ENCODE assay signal across 8 cellular contexts in the genomic region with DNA sequence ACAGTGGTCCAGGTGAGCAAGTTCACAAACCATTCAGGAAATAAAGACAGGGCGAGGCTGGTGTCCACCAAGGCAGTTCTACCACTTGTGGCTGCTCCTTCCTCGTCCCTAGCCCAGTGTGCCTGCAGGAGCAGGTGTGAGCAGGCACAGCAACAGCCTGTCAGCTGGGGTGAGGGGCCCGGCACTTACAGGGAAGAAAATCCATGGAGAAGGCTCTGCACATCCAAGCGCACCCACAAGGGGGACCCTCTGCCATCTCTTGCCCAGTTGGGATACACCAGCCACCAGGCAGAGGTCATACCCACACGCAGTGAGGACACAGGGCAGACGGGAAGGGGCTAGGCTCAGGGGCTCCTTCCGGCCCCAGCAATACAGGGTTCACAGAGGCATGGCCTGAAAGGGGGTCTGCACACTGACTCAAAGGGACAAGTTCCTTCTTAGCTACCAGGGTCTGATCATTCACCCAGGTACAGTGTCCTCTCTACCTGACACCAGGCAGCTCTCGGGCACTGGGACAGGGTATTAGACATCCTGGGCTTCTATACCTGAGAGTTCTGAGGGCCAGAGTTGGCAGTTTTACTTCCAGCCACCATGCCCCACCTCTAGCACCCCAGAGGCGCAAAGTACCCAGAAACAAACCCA. TPM values are rescaled to one million over a fixed set of nuclear protein-coding genes. Genes with fewer than 3 reads are reported as not detected.
DNase-seq lines count a peak whose midpoint lies in the region; ATAC-seq and TF ChIP-seq lines count a peak whose summit lies in the region.

No MANE protein-coding gene starts in this region.

- peak overlapping the region; percentile 61; the same call in 1 of the 2 replicates for H3K27ac Mint-ChIP-seq in WTC11

- H3K4me3 Mint-ChIP-seq in WTC11: no peak overlapping the region

- ATAC-seq in WTC11 (peak; percentile 94), GM19328 (IDR thresholded peaks at IDR 0.05; ENCODE audit: unreplicated experiment) (no peak)

- intact Hi-C loops in prostate gland (cut with DNase I): no loop called here

- no peaks in the 10 kb centered on the region for H3K27me3 Mint-ChIP-seq in WTC11 (ENCODE audit: low read depth)

- 56% methylated on average over 9 of the region's 9 CpGs for WGBS in prostate gland

- H3K27ac ChIP-seq in cardiac muscle cell (peak overlapping the region; percentile 58), prostate gland (no peak overlapping the region)

- TF ChIP-seq CTCF in WTC11 (IDR thresholded peaks at IDR 0.05): peak; percentile 71
- peak; percentile 59 for TF ChIP-seq CTCF in cardiac muscle cell (IDR thresholded peaks at IDR 0.05; ENCODE audit: low read depth, low read length)
- peak in 2 of 4 experiments; percentile 54 to 73 for TF ChIP-seq CTCF in prostate gland (IDR thresholded peaks at IDR 0.05)

- H3K4me1 ChIP-seq in cardiac muscle cell (ENCODE audit: low read depth) (no peaks in the 10 kb centered on the region), prostate gland (replicated peaks) (no peaks in the 10 kb centered on the region)

- TF ChIP-seq POLR2A in prostate gland (IDR thresholded peaks at IDR 0.05): no peak

- H3K9me3 ChIP-seq in cardiac muscle cell (ENCODE audit: low read depth) (no peaks in the 10 kb centered on the region), prostate gland (no peaks in the 10 kb centered on the region)

- peaks cover 20% of the 10 kb centered on the region for H3K36me3 ChIP-seq in cardiac muscle cell
- H3K36me3 ChIP-seq in prostate gland: no peaks in the 10 kb centered on the region

- peaks cover 7% of the 10 kb centered on the region; the same call in 1 of the 2 replicates for H3K4me1 Mint-ChIP-seq in WTC11

- CTCF ChIA-PET in WTC11 (lab: Charles Lee): interaction anchor here (0.7 to 2.0 kb wide), 13 partner anchors 11 to 183 kb away, joined by 3 to 15 read pairs (median 4); a partner anchor contains a TSS

- DNase-seq in NCI-H748 (lab: John Stamatoyannopoulos, UW; ENCODE audit: unreplicated experiment) (peak; percentile 27), NCI-H748 treated with DMSO at 0.1 percent for 48 hours (lab: John Stamatoyannopoulos, UW) (no peak), NAMALWA (ENCODE audit: low spot score) (peak; percentile 37), WTC11 (ENCODE audit: low spot score) (peak; percentile 89), cardiac muscle cell (ENCODE audit: low read depth in 1 of 2, low spot score in 1 of 2) (peak; percentile 47 to 89), prostate gland (ENCODE audit: low spot score) (peak; percentile 48), middle frontal gyrus (ENCODE audit: extremely low spot score, low spot score) (no peak)

- POLR2A ChIA-PET in WTC11 (lab: Charles Lee): interaction anchor here (1.5 kb wide), 1 partner anchor 62 kb away, joined by 3 read pairs; no protein-coding TSS in a partner anchor

- H3K27me3 ChIP-seq in cardiac muscle cell (no peaks in the 10 kb centered on the region), prostate gland (replicated peaks; ENCODE audit: insufficient read depth) (no peaks in the 10 kb centered on the region)

- H3K9me3 Mint-ChIP-seq in WTC11: no peaks in the 10 kb centered on the region

- H3K4me3 ChIP-seq in cardiac muscle cell (no peak overlapping the region), prostate gland (no peak overlapping the region)

- H3K36me3 Mint-ChIP-seq in WTC11: peaks cover 12% of the 10 kb centered on the region

TF ChIP-seq in WTC11, 78 proteins besides CTCF, POLR2A, EP300 and RAD21:
- TF ChIP-seq ATF1 (CRISPR knock-in tag; IDR thresholded peaks at IDR 0.05) (no peak), EMX1 (CRISPR knock-in tag; IDR thresholded peaks at IDR 0.05) (no peak), CREB1 (CRISPR knock-in tag; IDR thresholded peaks at IDR 0.05) (no peak), TEAD1 (CRISPR knock-in tag; IDR thresholded peaks at IDR 0.05) (no peak)
- TF ChIP-seq, protein P1, sequence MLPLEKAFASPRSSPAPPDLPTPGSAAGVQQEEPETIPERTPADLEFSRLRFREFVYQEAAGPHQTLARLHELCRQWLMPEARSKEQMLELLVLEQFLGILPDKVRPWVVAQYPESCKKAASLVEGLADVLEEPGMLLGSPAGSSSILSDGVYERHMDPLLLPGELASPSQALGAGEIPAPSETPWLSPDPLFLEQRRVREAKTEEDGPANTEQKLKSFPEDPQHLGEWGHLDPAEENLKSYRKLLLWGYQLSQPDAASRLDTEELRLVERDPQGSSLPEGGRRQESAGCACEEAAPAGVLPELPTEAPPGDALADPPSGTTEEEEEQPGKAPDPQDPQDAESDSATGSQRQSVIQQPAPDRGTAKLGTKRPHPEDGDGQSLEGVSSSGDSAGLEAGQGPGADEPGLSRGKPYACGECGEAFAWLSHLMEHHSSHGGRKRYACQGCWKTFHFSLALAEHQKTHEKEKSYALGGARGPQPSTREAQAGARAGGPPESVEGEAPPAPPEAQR (CRISPR knock-in tag; IDR thresholded peaks at IDR 0.05): no peak
- TF ChIP-seq, protein P2, sequence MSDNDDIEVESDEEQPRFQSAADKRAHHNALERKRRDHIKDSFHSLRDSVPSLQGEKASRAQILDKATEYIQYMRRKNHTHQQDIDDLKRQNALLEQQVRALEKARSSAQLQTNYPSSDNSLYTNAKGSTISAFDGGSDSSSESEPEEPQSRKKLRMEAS (CRISPR knock-in tag; IDR thresholded peaks at IDR 0.05): no peak; the same call in 1 of the 2 replicates
TF ChIP-seq in WTC11: peak in this region for 0.

RNA-seq across cellular contexts. Expression of a gene that starts 27.0 kb away (rescaled TPM):
- 68.9 to 79.2 TPM (median 78.9 TPM) in 3 replicates for total RNA-seq in WTC11 (2021)
- 46.4 and 55.8 TPM in 2 replicates for total RNA-seq in cardiac muscle cell
- polyA plus RNA-seq in cardiac muscle cell: 87.6 and 88.4 TPM in 2 replicates
- 10 to 100 TPM; 21.1 to 30.6 TPM for total RNA-seq in prostate gland

RNA-seq across cellular contexts. Expression of a gene that starts 35.4 kb away (rescaled TPM):
- total RNA-seq in WTC11 (2021): 29.5 to 42.6 TPM (median 31.1 TPM) in 3 replicates
- total RNA-seq in cardiac muscle cell: 61.5 and 69.8 TPM in 2 replicates
- 83.7 and 101 TPM in 2 replicates for polyA plus RNA-seq in cardiac muscle cell
- 10 to 100 TPM; 39.9 to 70.8 TPM for total RNA-seq in prostate gland

RNA-seq across cellular contexts. Expression of a gene that starts 37.1 kb away (rescaled TPM):
- 68.1 to 77.6 TPM (median 69.5 TPM) in 3 replicates for total RNA-seq in WTC11 (2021)
- 45.4 and 64.5 TPM in 2 replicates for total RNA-seq in cardiac muscle cell
- polyA plus RNA-seq in cardiac muscle cell: 32.4 and 46.9 TPM in 2 replicates
- total RNA-seq in prostate gland: 10 to 100 TPM; 40.8 to 90.9 TPM

RNA-seq across cellular contexts. Expression of a gene that starts 44.6 kb away (rescaled TPM):
- total RNA-seq in WTC11 (2021) (1.3 to 2.1 TPM (median 1.5 TPM) in 3 replicates), cardiac muscle cell (1.9 and 3.6 TPM in 2 replicates), prostate gland (1 to 10 TPM in 1 of 2 donors, under 1 TPM in 1; 0.27 to 3.8 TPM)
- polyA plus RNA-seq in cardiac muscle cell: 0.24 and 0.39 TPM in 2 replicates

Comparison
In these comparisons a context has a peak if more than half of its experiments do, and no peak if none do; other contexts are left out.
1. DNase-seq: peak in NCI-H748 (single experiment), NAMALWA (single experiment), WTC11 (single experiment), cardiac muscle cell (2 of 2) and prostate gland (single experiment); none in NCI-H748 treated with DMSO at 0.1 percent for 48 hours (single experiment) and middle frontal gyrus (single experiment).